Comparison of ENCODE assay signal across 16 cellular contexts in the genomic region with DNA sequence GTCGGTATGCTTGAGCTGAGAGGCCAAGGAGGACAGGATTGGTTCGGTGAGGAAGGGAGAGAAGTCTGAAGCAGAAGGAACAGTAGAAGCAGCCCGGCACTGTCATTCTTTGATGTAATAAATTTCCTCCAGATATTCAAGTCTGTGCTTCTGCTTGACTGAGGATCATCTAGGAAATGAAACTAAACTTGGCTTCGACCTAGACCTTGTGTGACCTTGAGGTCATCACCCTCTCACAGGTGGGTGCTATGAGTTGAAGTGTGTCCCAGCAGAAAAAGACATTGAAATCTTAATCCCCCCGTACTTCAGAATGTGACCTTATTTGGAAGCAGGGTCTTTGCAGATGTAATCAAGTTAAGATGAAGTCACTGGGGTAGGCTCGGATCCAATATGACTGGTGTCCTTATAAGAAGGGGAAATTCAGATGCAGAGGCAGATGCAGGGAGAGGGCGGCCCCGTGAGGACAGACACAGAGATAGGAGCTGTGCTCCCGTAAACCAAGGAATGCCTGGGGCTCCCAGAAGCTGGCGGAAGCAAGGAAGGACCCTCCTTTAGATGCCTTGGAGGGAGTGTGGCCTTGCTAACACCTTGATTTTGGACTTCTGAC. TPM values are rescaled to one million over a fixed set of nuclear protein-coding genes. Genes with fewer than 3 reads are reported as not detected.
A peak's percentile ranks its signal among the peaks of the same experiment; 100 is the strongest.
DNase-seq lines count a peak whose midpoint lies in the region; ATAC-seq and TF ChIP-seq lines count a peak whose summit lies in the region.
"Had no signal": no experiment of that assay in that cellular context is flagged by ENCODE, and none has a peak within 500 bp of the region (broad histone marks: within the 10 kb centered on the region; RNA-seq: fewer than 3 reads in every experiment).

No MANE protein-coding gene starts in this region.

- H3K9ac ChIP-seq in IMR-90 (ENCODE audit: low read depth, low read length): no peak overlapping the region

- H3K4ac ChIP-seq in IMR-90 (ENCODE audit: low read depth, low read length): no peak overlapping the region

- no peaks in the 10 kb centered on the region for H3K36me3 ChIP-seq in IMR-90 (ENCODE audit: control insufficient read depth, insufficient read depth, low read length)
- H3K36me3 ChIP-seq in WERI-Rb-1: no peaks in the 10 kb centered on the region
- H3K36me3 ChIP-seq in HAP-1 (replicated peaks): no peaks in the 10 kb centered on the region
- H3K36me3 ChIP-seq: heart right ventricle, thyroid gland had no signal

- no peak overlapping the region for H2AK9ac ChIP-seq in IMR-90 (replicated peaks; ENCODE audit: low read depth, low read length, poor library complexity)

- H2AK5ac ChIP-seq in IMR-90 (ENCODE audit: low read depth, low read length): peak overlapping the region; percentile 27; the same call in 1 of the 2 replicates

- no peak for ATAC-seq in IMR-90 (ENCODE audit: low read depth)
- ATAC-seq in activated B cell treated with CpG ODN at 0.5 μM for 24 hours (ENCODE audit: low read depth): peak; percentile 53
- peak; percentile 69 to 73 for ATAC-seq in naive B cell (ENCODE audit: low read depth in 2 of 2)
- no peak for ATAC-seq in GM21381 (IDR thresholded peaks at IDR 0.05; ENCODE audit: unreplicated experiment)
- ATAC-seq: esophagus mucosa had no signal

- H3K56ac ChIP-seq in IMR-90 (ENCODE audit: extremely low read depth, insufficient read depth, low read length): no peak overlapping the region

- peaks cover 25% of the 10 kb centered on the region for H3K36me3 Mint-ChIP-seq in activated B cell treated with CpG ODN at 0.5 μM for 24 hours (ENCODE audit: low read depth)
- peaks cover 13 to 20% of the 10 kb centered on the region in 2 donors for H3K36me3 Mint-ChIP-seq in naive B cell

- H3K27me3 Mint-ChIP-seq in activated B cell treated with CpG ODN at 0.5 μM for 24 hours: no peaks in the 10 kb centered on the region
- no peaks in the 10 kb centered on the region for H3K27me3 Mint-ChIP-seq in naive B cell

- H3K27ac Mint-ChIP-seq in activated B cell treated with CpG ODN at 0.5 μM for 24 hours: peak overlapping the region; percentile 89
- peak overlapping the region; percentile 56 to 97 (median 90) for H3K27ac Mint-ChIP-seq in naive B cell

- H4K20me1 ChIP-seq in IMR-90 (ENCODE audit: insufficient read depth, low read length): no peaks in the 10 kb centered on the region

- H2BK120ac ChIP-seq in IMR-90 (ENCODE audit: low read depth, low read length): no peak overlapping the region

- H3K4me3 Mint-ChIP-seq in activated B cell treated with CpG ODN at 0.5 μM for 24 hours (peak overlapping the region; percentile 61), naive B cell (peak overlapping the region in 7 of 8 donors; percentile 48 to 87 (median 64))

- H4K5ac ChIP-seq in IMR-90 (ENCODE audit: low read depth, low read length): no peak overlapping the region

- H3K27me3 ChIP-seq in IMR-90 (ENCODE audit: control insufficient read depth, insufficient read depth, low read length) (no peaks in the 10 kb centered on the region), WERI-Rb-1 (ENCODE audit: insufficient read depth, low read depth, severe bottlenecking) (no peaks in the 10 kb centered on the region), HAP-1 (ENCODE audit: low read depth) (no peaks in the 10 kb centered on the region)
- H3K27me3 ChIP-seq: heart right ventricle, thyroid gland had no signal

- no peak for TF ChIP-seq POLR2A in IMR-90 (IDR thresholded peaks at IDR 0.05; ENCODE audit: low read depth, low read length)

- intact Hi-C loops in IMR-90 (cut with micrococcal nuclease) (no loop called here), activated B cell treated with CpG ODN at 0.5 μM for 24 hours (cut with micrococcal nuclease) (loop anchor here (1.0 kb wide), 1 partner anchor 19 kb away; no protein-coding TSS in a partner anchor)

- peaks cover 7% of the 10 kb centered on the region; the same call in 1 of the 2 replicates for H3K9me1 ChIP-seq in IMR-90 (ENCODE audit: insufficient read depth, low read length)

- H3K4me2 ChIP-seq in IMR-90 (ENCODE audit: low read depth, low read length): no peak overlapping the region

- no peak overlapping the region for H2BK20ac ChIP-seq in IMR-90 (ENCODE audit: low read depth, low read length)

- H3K18ac ChIP-seq in IMR-90 (ENCODE audit: low read depth, low read length): no peak overlapping the region

- H2BK15ac ChIP-seq in IMR-90 (ENCODE audit: low read depth, low read length): no peak overlapping the region

- no TSS peak for BruUV-seq in IMR-90 (replicated peaks; lab: Mats Ljungman, UMichigan)

- no peak overlapping the region for H2AFZ ChIP-seq in IMR-90 (replicated peaks; ENCODE audit: low read length, poor library complexity)

- CTCF ChIA-PET in GM10248 (lab: Yijun Ruan, JAX) (interaction anchor here (1.2 to 4.3 kb wide), 5 partner anchors 9 to 29 kb away, joined by 3 to 19 read pairs (median 4); no protein-coding TSS in a partner anchor), IMR-90 (lab: Yijun Ruan, JAX) (no interaction called here), activated B cell treated with CpG ODN at 0.5 μM for 24 hours (lab: Charles Lee) (interaction anchor here (2.0 kb wide), 1 partner anchor 78 kb away, joined by 6 read pairs; no protein-coding TSS in a partner anchor)

- H3K9me3 Mint-ChIP-seq in activated B cell treated with CpG ODN at 0.5 μM for 24 hours: no peaks in the 10 kb centered on the region
- H3K9me3 Mint-ChIP-seq in naive B cell: no peaks in the 10 kb centered on the region

- H3K79me1 ChIP-seq in IMR-90 (ENCODE audit: low read depth in 1 of 2, low read length in 2 of 2): peaks cover 17 to 26% of the 10 kb centered on the region in 2 experiments; a peak in 3 of 4 replicates

- POLR2A ChIA-PET in GM10248 (lab: Yijun Ruan, JAX) (no interaction called here), IMR-90 (lab: Charles Lee; ENCODE audit: unreplicated experiment) (no interaction called here), activated B cell treated with CpG ODN at 0.5 μM for 24 hours (lab: Charles Lee) (interaction anchor here (1.6 to 4.2 kb wide), 3 partner anchors 26 to 49 kb away, joined by 5 to 47 read pairs (median 27); a partner anchor contains a TSS)

- no peak for TF ChIP-seq RAD21 in IMR-90 (IDR thresholded peaks at IDR 0.05; ENCODE audit: low read length)

- no peaks in the 10 kb centered on the region for H3K9me3 ChIP-seq in IMR-90 (ENCODE audit: control insufficient read depth, insufficient read depth, low read length)
- H3K9me3 ChIP-seq in WERI-Rb-1 (ENCODE audit: severe bottlenecking): no peaks in the 10 kb centered on the region
- H3K9me3 ChIP-seq in HAP-1: no peaks in the 10 kb centered on the region
- H3K9me3 ChIP-seq: heart right ventricle, thyroid gland had no signal

- DNase-seq in GM10248 (ENCODE audit: extremely low spot score) (no peak), IMR-90 (no peak), activated B cell treated with CpG ODN at 0.5 μM for 24 hours (no peak), naive B cell (peak; percentile 43), NCI-H2107 (lab: John Stamatoyannopoulos, UW) (no peak), WERI-Rb-1 (no peak), HAP-1 (ENCODE audit: low spot score in 2 of 2) (no peak)
- DNase-seq: activated CD4-positive, alpha-beta T cell treated with anti-CD3 and anti-CD28 coated beads, Interleukin-2, amount 50 U/mL, for 4 hours; DND-41; heart right ventricle; KBM-7; NCI-H1694 treated with DMSO at 0.1 percent for 48 hours; stimulated activated CD4-positive, alpha-beta T cell treated with anti-CD3 and anti-CD28 coated beads, Interleukin-15, amount 100 ng/mL, for 24 hours; thyroid gland had no signal

- H3K23ac ChIP-seq in IMR-90 (ENCODE audit: low read depth, low read length): no peak overlapping the region

- no peak overlapping the region for H3K4me3 ChIP-seq in IMR-90 (ENCODE audit: insufficient read depth, low read depth, low read length)
- H3K4me3 ChIP-seq in WERI-Rb-1 (ENCODE audit: low read depth, low read length): no peak overlapping the region
- H3K4me3 ChIP-seq in HAP-1: no peak overlapping the region
- H3K4me3 ChIP-seq: heart right ventricle, thyroid gland had no signal

- dilution Hi-C loops in IMR-90 (cut with HindIII; ENCODE audit: low sequenced_read_pairs, unreplicated experiment): no loop called here

- in situ Hi-C loops in IMR-90 (cut with MboI; ENCODE audit: low sequenced_read_pairs) (no loop called here), HAP-1 (cut with MboI; ENCODE audit: low sequenced_read_pairs) (no loop called here)

- WGBS in IMR-90 (ENCODE audit: extremely low coverage in 2 of 2, insufficient read length in 1 of 2), 2 experiments: 100% methylated on average over 2 of the region's 10 CpGs; no CpG with 5 or more reads in 1 of the 2 experiments

- H4K8ac ChIP-seq in IMR-90 (ENCODE audit: low read depth in 2 of 2, low read length in 2 of 2): no peak overlapping the region

- no peak overlapping the region for H3K27ac ChIP-seq in IMR-90 (ENCODE audit: insufficient read depth, low read length)
- H3K27ac ChIP-seq in WERI-Rb-1: no peak overlapping the region
- H3K27ac ChIP-seq: heart right ventricle, thyroid gland had no signal

- no peak overlapping the region for H2BK5ac ChIP-seq in IMR-90 (ENCODE audit: low read depth, low read length, poor library complexity, severe bottlenecking)

- H3K4me1 ChIP-seq in IMR-90 (ENCODE audit: control insufficient read depth, insufficient read depth, low read length) (peaks cover 6% of the 10 kb centered on the region), HAP-1 (no peaks in the 10 kb centered on the region)

- no peak overlapping the region for H3K14ac ChIP-seq in IMR-90 (replicated peaks; ENCODE audit: low read depth, low read length)

- TF ChIP-seq CTCF in GM10248 (IDR thresholded peaks at IDR 0.05; ENCODE audit: control extremely low read depth, extremely low read depth, low read depth, missing control alignments): peak; percentile 2
- TF ChIP-seq CTCF in IMR-90 (conservative IDR thresholded peaks at IDR 0.05; ENCODE audit: low read depth, low read length): no peak
- TF ChIP-seq CTCF in activated B cell treated with CpG ODN at 0.5 μM for 24 hours (IDR thresholded peaks at IDR 0.05): no peak
- no peak for TF ChIP-seq CTCF in WERI-Rb-1 (IDR thresholded peaks at IDR 0.05; ENCODE audit: low read depth, low read length)

- no peak overlapping the region for H4K91ac ChIP-seq in IMR-90 (ENCODE audit: insufficient read depth, low read depth, low read length)

- H3K4me1 Mint-ChIP-seq in activated B cell treated with CpG ODN at 0.5 μM for 24 hours (peaks cover 72% of the 10 kb centered on the region), naive B cell (peaks cover 70 to 76% (median 70%) of the 10 kb centered on the region in 3 donors)

TF ChIP-seq in IMR-90, 13 proteins besides CTCF, POLR2A, EP300 and RAD21:
- TF ChIP-seq CEBPB (IDR thresholded peaks at IDR 0.05; ENCODE audit: low read depth, low read length) (no peak), SMC3 (IDR thresholded peaks at IDR 0.05; ENCODE audit: low read depth, low read length) (no peak), MAZ (IDR thresholded peaks at IDR 0.05; ENCODE audit: borderline replicate concordance, low read depth, low read length) (no peak)

RNA-seq across cellular contexts. Expression of a gene that starts 49.0 kb away (rescaled TPM):
- total RNA-seq in IMR-90 (2012; rRNA removed) (13.3 and 32.4 TPM in 2 replicates), activated B cell treated with CpG ODN at 0.5 μM for 24 hours (44.2 and 53.8 TPM in 2 replicates)
- polyA plus RNA-seq in IMR-90 (2012; rRNA removed) (8.1 TPM in 2 replicates), naive B cell (ENCODE audit: low read depth in 6 of 6) (10 to 100 TPM; 14.8 to 33.3 (median 23.2) TPM)
- polyA plus RNA-seq in IMR-90 (2012; cell fraction: cytosol; rRNA removed): 4.3 and 5.8 TPM in 2 replicates
- 4.3 and 9.3 TPM in 2 replicates for polyA plus RNA-seq in IMR-90 (2012; cell fraction: nucleus; rRNA removed; ENCODE audit: low replicate concordance)

Comparison
In these comparisons a context has a peak if more than half of its experiments do, and no peak if none do; other contexts are left out.
1. ATAC-seq: peak in activated B cell treated with CpG ODN at 0.5 μM for 24 hours (single experiment) and naive B cell (2 of 2); none in IMR-90 (single experiment) and GM21381 (single experiment).